ENCODE assay signal across 8 cellular contexts in the genomic region with DNA sequence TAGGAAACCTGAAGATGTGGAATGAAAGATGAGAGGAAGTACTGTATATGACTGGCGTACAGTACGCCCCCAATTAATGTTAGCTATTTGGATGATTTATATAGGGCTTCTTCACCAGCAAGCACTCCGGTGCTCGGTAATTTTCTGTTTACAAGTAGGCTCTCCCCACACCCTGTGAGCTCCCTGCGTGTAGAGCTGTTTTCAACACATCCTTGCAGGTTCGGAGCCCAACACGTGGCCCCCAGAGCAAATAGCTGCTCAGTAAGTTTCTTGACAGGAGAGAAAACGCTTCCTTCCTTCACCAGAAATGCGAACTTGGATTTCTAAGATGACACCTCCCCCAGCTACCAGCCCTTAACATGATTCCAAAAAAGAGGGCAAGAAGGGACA. TPM values are rescaled to one million over a fixed set of nuclear protein-coding genes. Genes with fewer than 3 reads are reported as not detected.
DNase-seq lines count a peak whose midpoint lies in the region; ATAC-seq and TF ChIP-seq lines count a peak whose summit lies in the region.

No MANE protein-coding gene starts in this region.

- in situ Hi-C loops in Panc1 (cut with HindIII; ENCODE audit: low pct_unique_long_range_greater_than_20kb, low sequenced_read_pairs), result no loop called here

- WGBS in ovary, 3 donors, result 55 to 61% (median 60%) methylated on average over 9 of the region's 9 CpGs

- ATAC-seq in CD8-positive, alpha-beta T cell, result no peak
- ATAC-seq in Panc1, result no peak
- no peak for ATAC-seq in GM18870 (IDR thresholded peaks at IDR 0.05; ENCODE audit: unreplicated experiment)

- H3K36me3 Mint-ChIP-seq in CD8-positive, alpha-beta T cell, result peaks cover 17% of the 10 kb centered on the region
- peaks cover 13% of the 10 kb centered on the region for H3K36me3 Mint-ChIP-seq in endothelial cell (ENCODE audit: low read depth, unreplicated experiment)

- H3K4me3 ChIP-seq in CD8-positive, alpha-beta T cell (ENCODE audit: low read depth, low read length), result no peak overlapping the region
- H3K4me3 ChIP-seq in Panc1 (ENCODE audit: low read depth in 2 of 2, low read length in 2 of 2) (peak overlapping the region; percentile 91 to 94), ovary (peak overlapping the region; percentile 76), WERI-Rb-1 (ENCODE audit: low read depth, low read length) (no peak overlapping the region)

- peaks cover 7% of the 10 kb centered on the region for H3K36me3 ChIP-seq in CD8-positive, alpha-beta T cell (ENCODE audit: insufficient read depth, low read length)
- H3K36me3 ChIP-seq in Panc1 (ENCODE audit: control insufficient read depth, insufficient read depth, low read length), result peaks cover 12% of the 10 kb centered on the region
- no peaks in the 10 kb centered on the region for H3K36me3 ChIP-seq in ovary
- H3K36me3 ChIP-seq in WERI-Rb-1, result peaks cover 12% of the 10 kb centered on the region

- peak in 2 of 7 experiments; percentile 27 to 42 for DNase-seq in CD8-positive, alpha-beta T cell
- DNase-seq in Panc1 (ENCODE audit: low read depth, low spot score), result no peak
- DNase-seq in endothelial cell (ENCODE audit: low spot score), result no peak
- DNase-seq in ovary, result no peak
- DNase-seq in WERI-Rb-1, result no peak
- DNase-seq in NCI-H345 (lab: John Stamatoyannopoulos, UW), result no peak
- DNase-seq in NCI-H510A (lab: John Stamatoyannopoulos, UW), result no peak

- peak overlapping the region; percentile 81 for H3K4me3 Mint-ChIP-seq in CD8-positive, alpha-beta T cell
- peak overlapping the region; percentile 91 for H3K4me3 Mint-ChIP-seq in endothelial cell (ENCODE audit: unreplicated experiment)

- no peak for TF ChIP-seq CTCF in CD8-positive, alpha-beta T cell (IDR thresholded peaks at IDR 0.05)
- TF ChIP-seq CTCF in Panc1 (IDR thresholded peaks at IDR 0.05) (no peak), endothelial cell (IDR thresholded peaks at IDR 0.05; ENCODE audit: unreplicated experiment) (no peak), ovary (IDR thresholded peaks at IDR 0.05) (no peak), WERI-Rb-1 (IDR thresholded peaks at IDR 0.05; ENCODE audit: low read depth, low read length) (no peak)

- peaks cover 54% of the 10 kb centered on the region for H3K4me1 Mint-ChIP-seq in CD8-positive, alpha-beta T cell (ENCODE audit: low read depth)
- H3K4me1 Mint-ChIP-seq in endothelial cell (ENCODE audit: unreplicated experiment), result peaks cover 42% of the 10 kb centered on the region

- TF ChIP-seq POLR2A in ovary (IDR thresholded peaks at IDR 0.05), result no peak

- H3K27me3 ChIP-seq in CD8-positive, alpha-beta T cell (ENCODE audit: insufficient read depth, low read length), result no peaks in the 10 kb centered on the region
- H3K27me3 ChIP-seq in Panc1 (ENCODE audit: control insufficient read depth, insufficient read depth, low read length) (no peaks in the 10 kb centered on the region), ovary (no peaks in the 10 kb centered on the region), WERI-Rb-1 (ENCODE audit: insufficient read depth, low read depth, severe bottlenecking) (no peaks in the 10 kb centered on the region)

- H3K27ac Mint-ChIP-seq in CD8-positive, alpha-beta T cell, result peak overlapping the region; percentile 96
- H3K27ac Mint-ChIP-seq in endothelial cell (ENCODE audit: unreplicated experiment), result no peak overlapping the region

- H3K4me1 ChIP-seq in CD8-positive, alpha-beta T cell (ENCODE audit: insufficient read depth, low read length), result peaks cover 55% of the 10 kb centered on the region
- H3K4me1 ChIP-seq in Panc1 (ENCODE audit: control insufficient read depth, insufficient read depth, low read length) (peaks cover 20% of the 10 kb centered on the region), ovary (ENCODE audit: insufficient read depth) (peaks cover 4% of the 10 kb centered on the region)

- BruUV-seq in Panc1 (replicated peaks; lab: Mats Ljungman, UMichigan), result TSS peak; percentile 38

- no peak for TF ChIP-seq EP300 in ovary (IDR thresholded peaks at IDR 0.05)

- no peaks in the 10 kb centered on the region for H3K27me3 Mint-ChIP-seq in CD8-positive, alpha-beta T cell (ENCODE audit: low read depth)
- H3K27me3 Mint-ChIP-seq in endothelial cell (ENCODE audit: unreplicated experiment), result peaks cover 8% of the 10 kb centered on the region

- H3K9me3 Mint-ChIP-seq in CD8-positive, alpha-beta T cell, result no peaks in the 10 kb centered on the region
- H3K9me3 Mint-ChIP-seq in endothelial cell (ENCODE audit: unreplicated experiment), result no peaks in the 10 kb centered on the region

- POLR2A ChIA-PET in CD8-positive, alpha-beta T cell (lab: Charles Lee), result interaction anchor here (0.8 kb wide), 1 partner anchor 81 kb away, joined by 3 read pairs; the partner anchor contains the start of gene VAPB
- POLR2A ChIA-PET in Panc1 (lab: Charles Lee), result interaction anchor here (0.5 kb wide), 1 partner anchor 21 kb away, joined by 4 read pairs; no protein-coding TSS in a partner anchor

- intact Hi-C loops in CD8-positive, alpha-beta T cell (cut with DNase I, micrococcal nuclease), result loop anchor here (2.0 to 10.0 kb wide), 12 partner anchors 343 to 1916 kb away; partner anchors contain the start of genes PMEPA1 (in 2 of the 2), ZNF831 (in 2 of the 2), AURKA (in 1 of the 2) and CSTF1 (in 1 of the 2)
- intact Hi-C loops in Panc1 (cut with micrococcal nuclease; ENCODE audit: unreplicated experiment), result no loop called here
- intact Hi-C loops in ovary (cut with DNase I), result no loop called here

- CTCF ChIA-PET in CD8-positive, alpha-beta T cell (lab: Charles Lee), result interaction anchor here (1.0 to 1.2 kb wide), 2 partner anchors 64 to 71 kb away, joined by 4 read pairs; no protein-coding TSS in a partner anchor
- CTCF ChIA-PET in Panc1 (lab: Charles Lee), result interaction anchor here (0.6 kb wide), 1 partner anchor 1146 kb away, joined by 3 read pairs; no protein-coding TSS in a partner anchor

- H3K9me3 ChIP-seq in CD8-positive, alpha-beta T cell (ENCODE audit: low read length), result no peaks in the 10 kb centered on the region
- no peaks in the 10 kb centered on the region for H3K9me3 ChIP-seq in Panc1 (ENCODE audit: control insufficient read depth, insufficient read depth, low read depth, low read length)
- no peaks in the 10 kb centered on the region for H3K9me3 ChIP-seq in ovary
- H3K9me3 ChIP-seq in WERI-Rb-1 (ENCODE audit: severe bottlenecking), result no peaks in the 10 kb centered on the region

- H3K27ac ChIP-seq in CD8-positive, alpha-beta T cell (ENCODE audit: low read depth, low read length), result peak overlapping the region; percentile 56
- peak overlapping the region; percentile 94 for H3K27ac ChIP-seq in Panc1 (ENCODE audit: low read length)
- H3K27ac ChIP-seq in ovary, result no peak overlapping the region
- H3K27ac ChIP-seq in WERI-Rb-1, result no peak overlapping the region

RNA-seq across cellular contexts. Expression of gene RAB22A, which starts 1.2 kb away (rescaled TPM):
- total RNA-seq in CD8-positive, alpha-beta T cell, result 10 to 100 TPM; 19.0 to 22.8 TPM
- 21.1 TPM for total RNA-seq in Panc1 (2021; ENCODE audit: unreplicated experiment)
- polyA plus RNA-seq in Panc1 (2012; ENCODE audit: insufficient read length), result 7.8 TPM
- 14.2 TPM for total RNA-seq in endothelial cell (ENCODE audit: unreplicated experiment)
- 10 to 100 TPM; 12.1 to 25.1 (median 21.4) TPM for total RNA-seq in ovary
- 10 to 100 TPM in 1 of 2 donors, 1 to 10 TPM in 1; 6.3 to 13.3 TPM for polyA plus RNA-seq in ovary

Comparison
In these comparisons a context has a peak if more than half of its experiments do, and no peak if none do; other contexts are left out.
1. H3K27ac ChIP-seq: peak in CD8-positive, alpha-beta T cell (single experiment) and Panc1 (single experiment); none in ovary (0 of 2) and WERI-Rb-1 (single experiment).
2. H3K4me3 ChIP-seq: peak in Panc1 (2 of 2) and ovary (single experiment); none in CD8-positive, alpha-beta T cell (single experiment) and WERI-Rb-1 (single experiment).
3. intact Hi-C loops: an anchor here in CD8-positive, alpha-beta T cell (2.0 to 10.0 kb wide); none called in Panc1 and ovary.